Comparison of ENCODE assay signal across 11 cellular contexts in the genomic region with DNA sequence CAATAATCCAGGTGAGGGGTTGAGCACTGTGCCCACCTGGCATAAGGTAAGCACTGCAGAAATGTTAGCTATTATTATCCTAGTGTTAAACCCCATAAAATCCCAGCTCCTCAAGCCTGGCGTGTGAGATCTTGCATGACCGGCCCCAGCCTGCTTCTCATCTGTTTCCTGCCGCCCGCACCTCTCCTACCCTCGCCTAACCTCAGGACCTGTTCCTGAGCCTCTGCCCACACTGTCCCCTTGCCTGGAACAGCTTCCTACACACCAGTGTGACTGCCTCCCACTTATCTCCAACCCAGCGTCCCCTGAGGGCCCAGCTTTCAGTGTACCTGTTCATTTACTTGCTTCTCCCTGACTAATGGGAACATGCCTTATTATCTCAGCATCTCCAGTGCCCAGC.
"Had no signal": no experiment of that assay in that cellular context is flagged by ENCODE, and none has a peak within 500 bp of the region (broad histone marks: within the 10 kb centered on the region; RNA-seq: fewer than 3 reads in every experiment).

No MANE protein-coding gene starts in this region.

- H3K9ac ChIP-seq: parathyroid adenoma had no signal

- H3K27me3 ChIP-seq: gastrocnemius medialis, tibial nerve had no signal

- ATAC-seq: activated CD4-positive, CD25-positive, alpha-beta regulatory T cell treated with anti-CD3 and anti-CD28 coated beads, Interleukin-2, amount 50 U/mL, for 24 hours; activated T-cell treated with anti-CD3 and anti-CD28 coated beads, Interleukin-2, amount 50 U/mL, for 4 hours; gastrocnemius medialis had no signal

- DNase-seq: activated CD4-positive, alpha-beta T cell treated with anti-CD3 and anti-CD28 coated beads, Interleukin-2, amount 50 U/mL, for 48 hours; activated effector memory CD4-positive, alpha-beta T cell treated with anti-CD3 and anti-CD28 coated beads, Interleukin-2, amount 50 U/mL, for 16 hours; activated naive CD8-positive, alpha-beta T cell treated with anti-CD3 and anti-CD28 coated beads for 36 hours; activated T-cell treated with anti-CD3 and anti-CD28 coated beads, Interleukin-2, amount 50 U/mL, for 4 hours; anterior cingulate cortex; gastrocnemius medialis; T-helper 2 cell had no signal

- H3K27ac ChIP-seq: gastrocnemius medialis, parathyroid adenoma, skin epidermis had no signal

- H3K4me3 ChIP-seq: gastrocnemius medialis, skin epidermis, tibial nerve had no signal

- H3K36me3 ChIP-seq: gastrocnemius medialis had no signal

- H3K4me1 ChIP-seq: gastrocnemius medialis, parathyroid adenoma had no signal

- H3K9me3 ChIP-seq: gastrocnemius medialis, tibial nerve had no signal

- H2AFZ ChIP-seq: parathyroid adenoma had no signal

- H3K79me2 ChIP-seq: parathyroid adenoma had no signal
